Comparison of ENCODE assay signal across 23 cellular contexts in genomic region chr15:81008312-81008711, GRCh38. TPM values are rescaled to one million over a fixed set of nuclear protein-coding genes. Genes with fewer than 3 reads are reported as not detected.
DNase-seq lines count a peak whose midpoint lies in the region; ATAC-seq and TF ChIP-seq lines count a peak whose summit lies in the region.
"Had no signal": no experiment of that assay in that cellular context is flagged by ENCODE, and none has a peak within 500 bp of the region (broad histone marks: within the 10 kb centered on the region; RNA-seq: fewer than 3 reads in every experiment).

No MANE protein-coding gene starts in this region.

- H3K4me1 Mint-ChIP-seq in CD8-positive, alpha-beta memory T cell = peaks cover 52 to 71% (median 69%) of the 10 kb centered on the region in 3 donors
- peaks cover 47% of the 10 kb centered on the region for H3K4me1 Mint-ChIP-seq in stimulated activated effector memory CD8-positive, alpha-beta T cell treated with anti-CD3 and anti-CD28 coated beads, Interleukin-12 subunit alpha, Interleukin-12 subunit beta, amount 100 ng/mL, for 72 hours

- H3K27me3 ChIP-seq in CD8-positive, alpha-beta memory T cell (ENCODE audit: insufficient read depth, low read length, poor library complexity, severe bottlenecking) = no peaks in the 10 kb centered on the region
- H3K27me3 ChIP-seq in body of pancreas (no peaks in the 10 kb centered on the region), esophagus squamous epithelium (no peaks in the 10 kb centered on the region)
- H3K27me3 ChIP-seq: BLaER1 treated with 17β-estradiol and CSF1 and Interleukin-3, amounts not matched to agents 10 nM and 100 nM; MG63 had no signal

- 41% methylated on average over 2 of the region's 2 CpGs for WGBS in body of pancreas, 2 donors
- 93 to 96% methylated on average over 2 of the region's 2 CpGs for WGBS in esophagus squamous epithelium, 2 donors

- CTCF ChIA-PET in CD8-positive, alpha-beta memory T cell (lab: Charles Lee) = no interaction called here

- no peak overlapping the region for H3K4me3 ChIP-seq in CD8-positive, alpha-beta memory T cell (ENCODE audit: low read length)
- no peak overlapping the region for H3K4me3 ChIP-seq in body of pancreas
- no peak overlapping the region for H3K4me3 ChIP-seq in esophagus squamous epithelium
- H3K4me3 ChIP-seq: BLaER1 treated with 17β-estradiol and CSF1 and Interleukin-3, amounts not matched to agents 10 nM and 100 nM; MG63 had no signal

- peaks cover 4 to 22% (median 6%) of the 10 kb centered on the region in 3 donors for H3K36me3 Mint-ChIP-seq in CD8-positive, alpha-beta memory T cell
- H3K36me3 Mint-ChIP-seq in stimulated activated effector memory CD8-positive, alpha-beta T cell treated with anti-CD3 and anti-CD28 coated beads, Interleukin-12 subunit alpha, Interleukin-12 subunit beta, amount 100 ng/mL, for 72 hours = peaks cover 33% of the 10 kb centered on the region

- no peaks in the 10 kb centered on the region for H3K9me3 ChIP-seq in CD8-positive, alpha-beta memory T cell (ENCODE audit: low read length)
- no peaks in the 10 kb centered on the region for H3K9me3 ChIP-seq in body of pancreas
- no peaks in the 10 kb centered on the region for H3K9me3 ChIP-seq in esophagus squamous epithelium
- H3K9me3 ChIP-seq: BLaER1 treated with 17β-estradiol and CSF1 and Interleukin-3, amounts not matched to agents 10 nM and 100 nM; MG63; SK-N-SH had no signal

- TF ChIP-seq POLR2A in body of pancreas (IDR thresholded peaks at IDR 0.05) (no peak), esophagus squamous epithelium (IDR thresholded peaks at IDR 0.05) (no peak)

- no peaks in the 10 kb centered on the region for H3K9me3 Mint-ChIP-seq in CD8-positive, alpha-beta memory T cell
- H3K9me3 Mint-ChIP-seq in stimulated activated effector memory CD8-positive, alpha-beta T cell treated with anti-CD3 and anti-CD28 coated beads, Interleukin-12 subunit alpha, Interleukin-12 subunit beta, amount 100 ng/mL, for 72 hours = no peaks in the 10 kb centered on the region
- H3K9me3 Mint-ChIP-seq: H9, IgD-negative memory B cell, T-cell had no signal

- no peaks in the 10 kb centered on the region for H3K27me3 Mint-ChIP-seq in CD8-positive, alpha-beta memory T cell
- H3K27me3 Mint-ChIP-seq: IgD-negative memory B cell, T-cell had no signal

- H3K27ac Mint-ChIP-seq in CD8-positive, alpha-beta memory T cell = peak overlapping the region in 5 of 8 donors; percentile 27 to 56 (median 40)
- peak overlapping the region; percentile 37 for H3K27ac Mint-ChIP-seq in stimulated activated effector memory CD8-positive, alpha-beta T cell treated with anti-CD3 and anti-CD28 coated beads, Interleukin-12 subunit alpha, Interleukin-12 subunit beta, amount 100 ng/mL, for 72 hours
- H3K27ac Mint-ChIP-seq: H9 had no signal

- H3K4me3 Mint-ChIP-seq in CD8-positive, alpha-beta memory T cell = no peak overlapping the region
- no peak overlapping the region for H3K4me3 Mint-ChIP-seq in stimulated activated effector memory CD8-positive, alpha-beta T cell treated with anti-CD3 and anti-CD28 coated beads, Interleukin-12 subunit alpha, Interleukin-12 subunit beta, amount 100 ng/mL, for 72 hours
- H3K4me3 Mint-ChIP-seq: H9, T-cell had no signal

- DNase-seq in CD8-positive, alpha-beta memory T cell = no peak
- peak; percentile 3 for DNase-seq in NCI-H774 (lab: John Stamatoyannopoulos, UW)
- peak in 2 of 4 donors; percentile 26 to 36 for DNase-seq in body of pancreas
- no peak for DNase-seq in stimulated activated effector memory CD8-positive, alpha-beta T cell treated with anti-CD3 and anti-CD28 coated beads, Interleukin-12 subunit alpha, Interleukin-12 subunit beta, amount 100 ng/mL, for 72 hours (ENCODE audit: low spot score in 2 of 2)
- no peak for DNase-seq in esophagus squamous epithelium (lab: John Stamatoyannopoulos, UW)
- DNase-seq: COR-L47, GF-D8, H9, Karpas-422, MG63, NCI-H1092, NCI-H146, NCI-H2029 treated with DMSO at 0.1 percent for 48 hours, NCI-H2171 treated with DMSO at 0.1 percent for 48 hours, NCI-H446 treated with DMSO at 0.1 percent for 48 hours, SHP77 treated with DMSO at 0.1 percent for 48 hours, SK-N-SH, T-cell had no signal

- H3K4me1 ChIP-seq in CD8-positive, alpha-beta memory T cell (ENCODE audit: insufficient read depth, low read length) = peaks cover 12% of the 10 kb centered on the region
- peaks cover 58% of the 10 kb centered on the region for H3K4me1 ChIP-seq in body of pancreas
- peaks cover 0 to 31% (median 20%) of the 10 kb centered on the region in 3 donors for H3K4me1 ChIP-seq in esophagus squamous epithelium

- TF ChIP-seq CTCF in body of pancreas (IDR thresholded peaks at IDR 0.05) (no peak), esophagus squamous epithelium (IDR thresholded peaks at IDR 0.05) (no peak)

- POLR2A ChIA-PET in CD8-positive, alpha-beta memory T cell (lab: Charles Lee) = no interaction called here

- H3K36me3 ChIP-seq in CD8-positive, alpha-beta memory T cell (ENCODE audit: insufficient read depth, low read length) = peaks cover 9% of the 10 kb centered on the region
- H3K36me3 ChIP-seq in body of pancreas (replicated peaks in 1 of 2; ENCODE audit: insufficient read depth in 1 of 2, low read depth in 2 of 2) = no peaks in the 10 kb centered on the region
- peaks cover 0 to 10% (median 0%) of the 10 kb centered on the region in 3 donors for H3K36me3 ChIP-seq in esophagus squamous epithelium

- H3K27ac ChIP-seq in CD8-positive, alpha-beta memory T cell (ENCODE audit: low read depth, low read length) = no peak overlapping the region
- H3K27ac ChIP-seq in body of pancreas = peak overlapping the region; percentile 31 to 59 (median 51)
- no peak overlapping the region for H3K27ac ChIP-seq in esophagus squamous epithelium
- H3K27ac ChIP-seq: BLaER1 treated with 17β-estradiol and CSF1 and Interleukin-3, amounts not matched to agents 10 nM and 100 nM; HL-60 had no signal

- intact Hi-C loops in body of pancreas (cut with DNase I) = no loop called here
- intact Hi-C loops in esophagus squamous epithelium (cut with DNase I) = no loop called here

- ATAC-seq in body of pancreas = peak; percentile 65
- no peak for ATAC-seq in stimulated activated effector memory CD8-positive, alpha-beta T cell treated with anti-CD3 and anti-CD28 coated beads, Interleukin-12 subunit alpha, Interleukin-12 subunit beta, amount 100 ng/mL, for 72 hours
- ATAC-seq in GM18517 (IDR thresholded peaks at IDR 0.05; ENCODE audit: unreplicated experiment) = no peak
- no peak for ATAC-seq in activated CD4-positive, CD25-positive, alpha-beta regulatory T cell treated with anti-CD3 and anti-CD28 coated beads, Interleukin-2, amount 50 U/mL, for 24 hours
- ATAC-seq: T-cell had no signal

RNA-seq across cellular contexts. Expression of gene TLNRD1, which starts 7.6 kb away (rescaled TPM):
- 10 to 100 TPM; 35.9 to 38.6 TPM for total RNA-seq in CD8-positive, alpha-beta memory T cell
- polyA plus RNA-seq in CD8-positive, alpha-beta memory T cell = 6.3 TPM
- total RNA-seq in body of pancreas (10 to 100 TPM; 22.6 to 44.8 TPM), esophagus squamous epithelium (10 to 100 TPM; 17.2 to 57.8 (median 22.6) TPM)

RNA-seq across cellular contexts. Expression of gene MESD, which starts 18.7 kb away (rescaled TPM):
- total RNA-seq in CD8-positive, alpha-beta memory T cell = 10 to 100 TPM; 25.7 to 30.5 TPM
- polyA plus RNA-seq in CD8-positive, alpha-beta memory T cell = 35.5 TPM
- total RNA-seq in body of pancreas (10 to 100 TPM; 22.3 to 34.6 TPM), esophagus squamous epithelium (10 to 100 TPM; 13.8 to 25.4 (median 19.1) TPM)

Comparison
In these comparisons a context has a peak if more than half of its experiments do, and no peak if none do; other contexts are left out.
1. H3K27ac ChIP-seq: peak in body of pancreas (4 of 4); none in CD8-positive, alpha-beta memory T cell (single experiment) and esophagus squamous epithelium (0 of 4).